25 cellular contexts compared by ENCODE assay signal in genomic region chr17:59776577-59776976, GRCh38.
A peak's percentile ranks its signal among the peaks of the same experiment; 100 is the strongest.
DNase-seq lines count a peak whose midpoint lies in the region; ATAC-seq and TF ChIP-seq lines count a peak whose summit lies in the region.
"Had no signal": no experiment of that assay in that cellular context is flagged by ENCODE, and none has a peak within 500 bp of the region (broad histone marks: within the 10 kb centered on the region; RNA-seq: fewer than 3 reads in every experiment).

No MANE protein-coding gene starts in this region.

- no peak for ATAC-seq in Panc1
- no peak for ATAC-seq in activated naive CD8-positive, alpha-beta T cell treated with anti-CD3 and anti-CD28 coated beads, Interleukin-2, amount 50 U/mL, for 24 hours
- no peak for ATAC-seq in stimulated activated effector memory CD8-positive, alpha-beta T cell treated with anti-CD3 and anti-CD28 coated beads, Interleukin-12 subunit alpha, Interleukin-12 subunit beta, amount 100 ng/mL, for 72 hours
- ATAC-seq: HepG2, left colon, pancreas had no signal

- H3K36me3 ChIP-seq in Panc1 (ENCODE audit: control insufficient read depth, insufficient read depth, low read length), result peaks cover 33% of the 10 kb centered on the region

- no peaks in the 10 kb centered on the region for H3K27me3 ChIP-seq in Panc1 (ENCODE audit: control insufficient read depth, insufficient read depth, low read length)
- H3K27me3 ChIP-seq: pancreas, stomach, vagina had no signal

- TF ChIP-seq CTCF in Panc1 (IDR thresholded peaks at IDR 0.05) (no peak), GM10266 (IDR thresholded peaks at IDR 0.05; ENCODE audit: control insufficient read depth, insufficient read depth, low read depth, missing control alignments) (no peak)

- H3K4me1 ChIP-seq in Panc1 (ENCODE audit: control insufficient read depth, insufficient read depth, low read length), result peaks cover 29% of the 10 kb centered on the region
- H3K4me1 ChIP-seq: pancreas, vagina had no signal

- DNase-seq in activated T-cell treated with anti-CD3 and anti-CD28 coated beads, Interleukin-2, amount 50 U/mL, for 24 hours, result no peak
- no peak for DNase-seq in activated T-cell treated with anti-CD3 and anti-CD28 coated beads, Interleukin-2, amount 50 U/mL, for 48 hours
- no peak for DNase-seq in Panc1 (ENCODE audit: low read depth, low spot score)
- no peak for DNase-seq in activated naive CD8-positive, alpha-beta T cell treated with anti-CD3 and anti-CD28 coated beads, Interleukin-2, amount 50 U/mL, for 24 hours
- DNase-seq in stimulated activated effector memory CD8-positive, alpha-beta T cell treated with anti-CD3 and anti-CD28 coated beads, Interleukin-12 subunit alpha, Interleukin-12 subunit beta, amount 100 ng/mL, for 72 hours (ENCODE audit: low spot score in 2 of 2), result no peak
- no peak for DNase-seq in stimulated activated CD4-positive, alpha-beta T cell treated with anti-CD3 and anti-CD28 coated beads, Interleukin-4, amount 100 ng/mL, for 1 hour
- no peak for DNase-seq in GM10266 (ENCODE audit: extremely low spot score)
- DNase-seq: activated naive CD4-positive, alpha-beta T cell treated with anti-CD3 and anti-CD28 coated beads, Interleukin-2, amount 50 U/mL, for 16 hours; activated T-cell treated with anti-CD3 and anti-CD28 coated beads, Interleukin-2, amount 50 U/mL, for 4 hours; aorta; CD8-positive, alpha-beta memory T cell; effector CD4-positive, alpha-beta T cell; GM23248; Kasumi-1; left colon; NCI-H1417 treated with DMSO at 0.1 percent for 48 hours; NCI-H2081 treated with DMSO at 0.1 percent for 48 hours; NCI-H345; pancreas; SHP77 treated with DMSO at 0.1 percent for 48 hours; stomach; T-helper 1 cell had no signal

- H3K9me3 ChIP-seq in Panc1 (ENCODE audit: control insufficient read depth, insufficient read depth, low read depth, low read length), result 0 out of 2 replicates have a peak, but pooled peaks cover 5% of the 10 kb centered on the region
- H3K9me3 ChIP-seq: pancreas, stomach, vagina had no signal

- intact Hi-C loops in Panc1 (cut with micrococcal nuclease; ENCODE audit: unreplicated experiment), result no loop called here

- H3K27ac Mint-ChIP-seq in activated T-cell treated with anti-CD3 and anti-CD28 coated beads, Interleukin-2, amount 50 U/mL, for 24 hours, result peak overlapping the region; percentile 89
- H3K27ac Mint-ChIP-seq in activated naive CD8-positive, alpha-beta T cell treated with anti-CD3 and anti-CD28 coated beads, Interleukin-2, amount 50 U/mL, for 24 hours, result peak overlapping the region; percentile 90
- H3K27ac Mint-ChIP-seq in stimulated activated effector memory CD8-positive, alpha-beta T cell treated with anti-CD3 and anti-CD28 coated beads, Interleukin-12 subunit alpha, Interleukin-12 subunit beta, amount 100 ng/mL, for 72 hours, result peak overlapping the region; percentile 80

- H3K4me1 Mint-ChIP-seq in activated T-cell treated with anti-CD3 and anti-CD28 coated beads, Interleukin-2, amount 50 U/mL, for 24 hours (ENCODE audit: low read depth), result peaks cover 51% of the 10 kb centered on the region
- peaks cover 44% of the 10 kb centered on the region for H3K4me1 Mint-ChIP-seq in activated naive CD8-positive, alpha-beta T cell treated with anti-CD3 and anti-CD28 coated beads, Interleukin-2, amount 50 U/mL, for 24 hours
- peaks cover 23% of the 10 kb centered on the region for H3K4me1 Mint-ChIP-seq in stimulated activated effector memory CD8-positive, alpha-beta T cell treated with anti-CD3 and anti-CD28 coated beads, Interleukin-12 subunit alpha, Interleukin-12 subunit beta, amount 100 ng/mL, for 72 hours

- no peak overlapping the region for H3K4me3 Mint-ChIP-seq in activated T-cell treated with anti-CD3 and anti-CD28 coated beads, Interleukin-2, amount 50 U/mL, for 24 hours
- H3K4me3 Mint-ChIP-seq in activated naive CD8-positive, alpha-beta T cell treated with anti-CD3 and anti-CD28 coated beads, Interleukin-2, amount 50 U/mL, for 24 hours, result no peak overlapping the region
- no peak overlapping the region for H3K4me3 Mint-ChIP-seq in stimulated activated effector memory CD8-positive, alpha-beta T cell treated with anti-CD3 and anti-CD28 coated beads, Interleukin-12 subunit alpha, Interleukin-12 subunit beta, amount 100 ng/mL, for 72 hours
- H3K4me3 Mint-ChIP-seq: activated T-cell treated with anti-CD3 and anti-CD28 coated beads, Interleukin-2, amount 50 U/mL, for 4 hours; CD8-positive, alpha-beta memory T cell had no signal

- peaks cover 6% of the 10 kb centered on the region for H3K9me3 Mint-ChIP-seq in activated T-cell treated with anti-CD3 and anti-CD28 coated beads, Interleukin-2, amount 50 U/mL, for 24 hours
- H3K9me3 Mint-ChIP-seq in activated naive CD8-positive, alpha-beta T cell treated with anti-CD3 and anti-CD28 coated beads, Interleukin-2, amount 50 U/mL, for 24 hours, result peaks cover 7% of the 10 kb centered on the region
- H3K9me3 Mint-ChIP-seq in stimulated activated effector memory CD8-positive, alpha-beta T cell treated with anti-CD3 and anti-CD28 coated beads, Interleukin-12 subunit alpha, Interleukin-12 subunit beta, amount 100 ng/mL, for 72 hours, result peaks cover 5% of the 10 kb centered on the region

- no peaks in the 10 kb centered on the region for H3K27me3 Mint-ChIP-seq in activated T-cell treated with anti-CD3 and anti-CD28 coated beads, Interleukin-2, amount 50 U/mL, for 24 hours
- H3K27me3 Mint-ChIP-seq in activated naive CD8-positive, alpha-beta T cell treated with anti-CD3 and anti-CD28 coated beads, Interleukin-2, amount 50 U/mL, for 24 hours, result no peaks in the 10 kb centered on the region
- H3K27me3 Mint-ChIP-seq: CD8-positive, alpha-beta memory T cell had no signal

- no peak overlapping the region for H3K4me3 ChIP-seq in Panc1 (ENCODE audit: low read depth in 2 of 2, low read length in 2 of 2)
- H3K4me3 ChIP-seq: GM23248, pancreas, stomach, vagina had no signal

- BruUV-seq in Panc1 (replicated peaks; lab: Mats Ljungman, UMichigan), result no TSS peak

- POLR2A ChIA-PET in Panc1 (lab: Charles Lee), result interaction anchor here (0.6 kb wide), 1 partner anchor 56 kb away, joined by 7 read pairs; no protein-coding TSS in a partner anchor

- in situ Hi-C loops in Panc1 (cut with HindIII; ENCODE audit: low pct_unique_long_range_greater_than_20kb, low sequenced_read_pairs), result no loop called here

- CTCF ChIA-PET in Panc1 (lab: Charles Lee), result no interaction called here

- H3K27ac ChIP-seq in Panc1 (ENCODE audit: low read length), result peak overlapping the region; percentile 100
- H3K27ac ChIP-seq: epithelial cell of prostate, GM23248, pancreas, stomach, vagina had no signal

- peaks cover 93% of the 10 kb centered on the region for H3K36me3 Mint-ChIP-seq in activated T-cell treated with anti-CD3 and anti-CD28 coated beads, Interleukin-2, amount 50 U/mL, for 24 hours (ENCODE audit: low read depth)
- peaks cover 68% of the 10 kb centered on the region for H3K36me3 Mint-ChIP-seq in activated naive CD8-positive, alpha-beta T cell treated with anti-CD3 and anti-CD28 coated beads, Interleukin-2, amount 50 U/mL, for 24 hours (ENCODE audit: low read depth)
- peaks cover 87% of the 10 kb centered on the region for H3K36me3 Mint-ChIP-seq in stimulated activated effector memory CD8-positive, alpha-beta T cell treated with anti-CD3 and anti-CD28 coated beads, Interleukin-12 subunit alpha, Interleukin-12 subunit beta, amount 100 ng/mL, for 72 hours
